In the genomic region with DNA sequence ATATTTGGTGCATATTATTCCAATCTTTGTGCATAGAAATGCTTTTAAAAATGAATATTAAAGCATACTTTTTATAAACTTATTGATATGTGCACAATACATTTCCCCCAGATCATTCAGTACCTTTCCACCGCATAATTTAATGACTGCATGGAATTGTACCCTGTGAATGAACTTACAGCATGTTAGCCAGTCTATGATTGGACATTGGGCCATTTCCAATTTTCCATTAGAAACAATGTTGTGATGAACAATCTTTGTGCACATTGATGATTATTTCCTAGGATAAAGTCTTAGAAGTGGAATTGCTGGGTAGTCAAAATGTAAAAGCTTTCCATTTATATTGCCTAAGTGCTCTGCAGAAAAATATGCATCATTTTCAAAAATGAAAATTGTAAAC, we compare ENCODE assay signal across 30 cellular contexts.
"Had no signal": no experiment of that assay in that cellular context is flagged by ENCODE, and none has a peak within 500 bp of the region (broad histone marks: within the 10 kb centered on the region; RNA-seq: fewer than 3 reads in every experiment).

No MANE protein-coding gene starts in this region.

- H3K36me3 ChIP-seq: adrenal gland had no signal

- DNase-seq: activated B cell treated with CpG ODN at 0.5 μM for 24 hours; activated CD4-positive, alpha-beta memory T cell treated with anti-CD3 and anti-CD28 coated beads for 36 hours; activated CD4-positive, alpha-beta T cell treated with anti-CD3 and anti-CD28 coated beads, Interleukin-2, amount 10 ng/mL, durations not matched to agents 7 days and 5 days; activated CD8-positive, alpha-beta memory T cell treated with anti-CD3 and anti-CD28 coated beads for 24 hours; activated effector memory CD4-positive, alpha-beta T cell treated with anti-CD3 and anti-CD28 coated beads, Interleukin-2, amount 50 U/mL, for 16 hours; activated naive CD4-positive, alpha-beta T cell treated with Interleukin-2 at 50 U/mL for 16 hours; activated T-cell treated with anti-CD3 and anti-CD28 coated beads, Interleukin-2, amount 50 U/mL, for 4 hours; adrenal gland; anterior cingulate cortex; KG1; NCI-H1092; NCI-H1417 treated with DMSO at 0.1 percent for 48 hours; NCI-H1694; NCI-H2029; NCI-H345; NCI-H510A; NCI-H526 treated with DMSO at 0.1 percent for 48 hours; NCI-H82; NK-92 treated with Interleukin-12 subunit alpha and Interleukin-12 subunit beta, amount 100 ng/mL, for 24 hours; Peyer's patch; Right ventricle myocardium superior; T-cell; T-helper 2 cell; T1000 had no signal

- H3K27me3 Mint-ChIP-seq: activated B cell treated with CpG ODN at 0.5 μM for 24 hours; activated CD4-positive, alpha-beta memory T cell treated with anti-CD3 and anti-CD28 coated beads for 36 hours; activated CD4-positive, alpha-beta T cell treated with anti-CD3 and anti-CD28 coated beads, Interleukin-2, amount 10 ng/mL, durations not matched to agents 7 days and 5 days; activated naive CD8-positive, alpha-beta T cell; brain; IgD-negative memory B cell; T-cell had no signal

- H3K27ac ChIP-seq: adrenal gland, cardiac muscle cell, Peyer's patch, RWPE1, SJSA1 had no signal

- H3K9me3 ChIP-seq: adrenal gland, Peyer's patch, SJSA1 had no signal

- H3K9me3 Mint-ChIP-seq: activated B cell treated with CpG ODN at 0.5 μM for 24 hours; activated CD4-positive, alpha-beta memory T cell treated with anti-CD3 and anti-CD28 coated beads for 36 hours; activated CD4-positive, alpha-beta T cell treated with anti-CD3 and anti-CD28 coated beads, Interleukin-2, amount 10 ng/mL, durations not matched to agents 7 days and 5 days; T-cell had no signal

- H3K4me1 ChIP-seq: adrenal gland, Peyer's patch, SJSA1 had no signal

- H3K27me3 ChIP-seq: adrenal gland, cardiac muscle cell, Peyer's patch, SJSA1 had no signal

- ATAC-seq: activated T-cell treated with anti-CD3 and anti-CD28 coated beads, Interleukin-2, amount 50 U/mL, for 4 hours; T-cell had no signal

- H3K4me3 ChIP-seq: adrenal gland, cardiac muscle cell, Peyer's patch, SJSA1 had no signal

- H3K36me3 Mint-ChIP-seq: IgD-negative memory B cell had no signal

- H3K4me3 Mint-ChIP-seq: activated B cell treated with CpG ODN at 0.5 μM for 24 hours; activated CD4-positive, alpha-beta memory T cell treated with anti-CD3 and anti-CD28 coated beads for 36 hours; activated CD4-positive, alpha-beta T cell treated with anti-CD3 and anti-CD28 coated beads, Interleukin-2, amount 10 ng/mL, durations not matched to agents 7 days and 5 days; activated naive CD8-positive, alpha-beta T cell; activated T-cell treated with anti-CD3 and anti-CD28 coated beads, Interleukin-2, amount 50 U/mL, for 4 hours; brain; IgD-negative memory B cell; T-cell had no signal

- H3K4me1 Mint-ChIP-seq: activated B cell treated with CpG ODN at 0.5 μM for 24 hours, IgD-negative memory B cell, T-cell had no signal

- H3K27ac Mint-ChIP-seq: activated B cell treated with CpG ODN at 0.5 μM for 24 hours; activated CD4-positive, alpha-beta memory T cell treated with anti-CD3 and anti-CD28 coated beads for 36 hours; activated CD4-positive, alpha-beta T cell treated with anti-CD3 and anti-CD28 coated beads, Interleukin-2, amount 10 ng/mL, durations not matched to agents 7 days and 5 days; activated naive CD8-positive, alpha-beta T cell; brain; IgD-negative memory B cell; T-cell had no signal
